Comparison of ENCODE assay signal across 1 cellular context in the genomic region with DNA sequence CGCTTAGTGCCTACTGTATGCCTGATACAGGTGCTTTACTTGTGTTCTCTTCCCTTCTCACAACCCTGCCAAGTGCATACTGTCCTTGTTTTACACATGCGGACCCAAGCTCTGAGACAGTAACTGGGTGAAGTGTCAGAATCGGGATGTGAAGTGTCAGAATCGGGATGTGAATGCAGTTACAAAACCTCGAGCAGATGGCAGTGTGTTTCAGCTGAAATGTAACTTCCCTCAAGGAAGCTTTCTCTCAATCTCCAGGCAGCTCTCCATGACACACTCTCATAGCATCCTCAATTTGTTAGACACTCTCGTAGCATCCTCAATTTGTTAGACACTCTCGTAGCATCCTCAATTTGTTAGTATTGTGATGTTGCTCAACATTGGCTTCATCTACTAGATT.
TF ChIP-seq lines count a peak whose summit lies in the region.

No MANE protein-coding gene starts in this region.

TF ChIP-seq in H1, 55 proteins besides CTCF, POLR2A, EP300 and RAD21:
- no peak for TF ChIP-seq SIRT6 (IDR thresholded peaks at IDR 0.05; ENCODE audit: low read length)
- no peak for TF ChIP-seq HDAC6 (IDR thresholded peaks at IDR 0.05; ENCODE audit: low read depth, low read length)
- no peak for TF ChIP-seq POU5F1 (IDR thresholded peaks at IDR 0.05; ENCODE audit: low read depth, low read length)
- TF ChIP-seq SP4 (IDR thresholded peaks at IDR 0.05; ENCODE audit: low read length) = no peak
- no peak for TF ChIP-seq EGR1 (IDR thresholded peaks at IDR 0.05; ENCODE audit: borderline replicate concordance, low read depth, low read length)
- no peak for TF ChIP-seq TAF1 (IDR thresholded peaks at IDR 0.05; ENCODE audit: low read depth, low read length)
- TF ChIP-seq RNF2 (IDR thresholded peaks at IDR 0.05; ENCODE audit: borderline replicate concordance, low read depth, low read length, missing control alignments, poor library complexity, severe bottlenecking) = no peak
- no peak for TF ChIP-seq KDM1A (IDR thresholded peaks at IDR 0.05; ENCODE audit: borderline replicate concordance, low read length)
- TF ChIP-seq HDAC2 (IDR thresholded peaks at IDR 0.05; ENCODE audit: borderline replicate concordance in 1 of 2, low read depth in 2 of 2, low read length in 2 of 2) = no peak
